Comparison of ENCODE assay signal across 8 cellular contexts in the genomic region with DNA sequence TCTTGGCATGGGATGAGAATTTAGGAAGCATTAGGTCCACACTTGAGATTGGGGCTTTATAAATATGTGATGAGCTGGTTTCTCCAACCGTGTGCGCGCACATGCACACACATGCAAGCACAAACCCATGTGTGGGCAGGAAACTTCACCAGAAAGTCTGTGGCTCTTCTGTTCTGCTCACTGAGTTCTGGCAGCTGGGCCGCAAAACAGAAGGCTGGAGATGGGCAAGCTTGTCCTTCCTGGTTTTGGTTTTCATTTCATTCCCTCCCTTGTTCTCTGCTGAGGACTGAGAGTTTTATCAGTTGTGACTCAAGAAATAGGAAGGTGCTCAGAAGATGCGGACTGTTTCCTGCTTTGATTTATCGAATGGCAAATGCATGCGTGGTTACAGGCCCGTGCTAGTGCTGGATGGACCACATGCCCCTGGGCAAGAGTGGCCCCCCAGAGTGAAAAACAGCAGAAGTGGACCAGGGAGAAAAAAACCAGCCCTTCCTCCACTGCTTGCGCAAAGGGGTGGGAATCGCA. TPM values are rescaled to one million over a fixed set of nuclear protein-coding genes. Genes with fewer than 3 reads are reported as not detected.
A peak's percentile ranks its signal among the peaks of the same experiment; 100 is the strongest.
DNase-seq lines count a peak whose midpoint lies in the region; ATAC-seq and TF ChIP-seq lines count a peak whose summit lies in the region.

No MANE protein-coding gene starts in this region.

- peaks cover 0 to 5% (median 0%) of the 10 kb centered on the region in 7 donors for H3K9me3 Mint-ChIP-seq in CD14-positive monocyte
- no peaks in the 10 kb centered on the region for H3K9me3 Mint-ChIP-seq in brain
- no peaks in the 10 kb centered on the region for H3K9me3 Mint-ChIP-seq in natural killer cell

- H2AFZ ChIP-seq in KMS-11 (ENCODE audit: low read depth): no peak overlapping the region

- H3K4me1 ChIP-seq in KMS-11 (ENCODE audit: low read depth, poor library complexity, severe bottlenecking): peaks cover 97% of the 10 kb centered on the region

- H3K4me2 ChIP-seq in KMS-11: peak overlapping the region; percentile 34; the same call in 1 of the 2 replicates

- intact Hi-C loops in CD14-positive monocyte (cut with micrococcal nuclease): no loop called here
- intact Hi-C loops in natural killer cell (cut with micrococcal nuclease): loop anchor here (2.0 kb wide), 1 partner anchor 14 kb away; a partner anchor contains a TSS

- no peak overlapping the region; the same call in 1 of the 2 replicates for H3K9ac ChIP-seq in KMS-11

- H3K27me3 Mint-ChIP-seq in CD14-positive monocyte (ENCODE audit: low read depth in 3 of 3) (peaks cover 0 to 2% (median 0%) of the 10 kb centered on the region in 3 donors), brain (peaks cover 3% of the 10 kb centered on the region), natural killer cell (ENCODE audit: low read depth in 2 of 2) (no peaks in the 10 kb centered on the region)

- peaks cover 28 to 30% of the 10 kb centered on the region in 2 donors for H3K36me3 Mint-ChIP-seq in CD14-positive monocyte
- H3K36me3 Mint-ChIP-seq in brain: peaks cover 15% of the 10 kb centered on the region
- no peaks in the 10 kb centered on the region for H3K36me3 Mint-ChIP-seq in natural killer cell

- no peak for TF ChIP-seq CTCF in CD14-positive monocyte (IDR thresholded peaks at IDR 0.05)
- TF ChIP-seq CTCF in KMS-11 (conservative IDR thresholded peaks at IDR 0.05; ENCODE audit: low read depth, low read length): no peak
- TF ChIP-seq CTCF in brain (conservative IDR thresholded peaks at IDR 0.05): no peak
- no peak for TF ChIP-seq CTCF in natural killer cell (IDR thresholded peaks at IDR 0.05)

- no peaks in the 10 kb centered on the region for H3K27me3 ChIP-seq in KMS-11 (ENCODE audit: insufficient read depth, low read depth)

- peak; percentile 53 for ATAC-seq in GM19372 (IDR thresholded peaks at IDR 0.05; ENCODE audit: low read depth, unreplicated experiment)
- peak; percentile 67 to 83 (median 68) for ATAC-seq in natural killer cell

- DNase-seq in CD14-positive monocyte (ENCODE audit: low spot score): no peak
- DNase-seq in natural killer cell: no peak
- no peak for DNase-seq in epidermal melanocyte (ENCODE audit: insufficient read length, low spot score)
- DNase-seq in DMS153 (lab: John Stamatoyannopoulos, UW): no peak
- no peak for DNase-seq in cerebellar nuclear complex (lab: John Stamatoyannopoulos, UW)

- no peaks in the 10 kb centered on the region for H4K20me1 ChIP-seq in KMS-11 (ENCODE audit: insufficient read depth)

- H3K79me2 ChIP-seq in KMS-11 (ENCODE audit: insufficient read depth, low read depth): peaks cover 91% of the 10 kb centered on the region

- H3K27ac ChIP-seq in KMS-11: peak overlapping the region; percentile 73

- peaks cover 84% of the 10 kb centered on the region for H3K4me1 Mint-ChIP-seq in CD14-positive monocyte
- peaks cover 57% of the 10 kb centered on the region for H3K4me1 Mint-ChIP-seq in brain
- peaks cover 43 to 62% of the 10 kb centered on the region in 2 donors for H3K4me1 Mint-ChIP-seq in natural killer cell

- no peaks in the 10 kb centered on the region for H3K36me3 ChIP-seq in KMS-11 (ENCODE audit: insufficient read depth)

- H3K4me3 Mint-ChIP-seq in CD14-positive monocyte: peak overlapping the region; percentile 20 to 53
- H3K4me3 Mint-ChIP-seq in brain: no peak overlapping the region
- H3K4me3 Mint-ChIP-seq in natural killer cell: peak overlapping the region; percentile 40

- peak overlapping the region; percentile 74 to 94 (median 89) for H3K27ac Mint-ChIP-seq in CD14-positive monocyte
- peak overlapping the region in 4 of 5 experiments; percentile 36 to 82 (median 76) for H3K27ac Mint-ChIP-seq in brain
- H3K27ac Mint-ChIP-seq in natural killer cell: peak overlapping the region; percentile 83 to 86

- no peak overlapping the region for H3K4me3 ChIP-seq in KMS-11 (IDR thresholded peaks at IDR 0.05; ENCODE audit: insufficient read depth, low read depth, low read length)

RNA-seq across cellular contexts. Expression of a gene that starts 14.1 kb away (rescaled TPM):
- polyA plus RNA-seq in CD14-positive monocyte (1 to 10 TPM; 1.4 to 3.8 TPM), brain (ENCODE audit: insufficient read depth, low read depth, low replicate concordance) (6.8 TPM)
- total RNA-seq in natural killer cell: 10 to 100 TPM; 28.0 to 31.9 (median 31.6) TPM

RNA-seq across cellular contexts. Expression of a gene that starts 40.8 kb away (rescaled TPM):
- not detected for polyA plus RNA-seq in CD14-positive monocyte
- polyA plus RNA-seq in brain (ENCODE audit: insufficient read depth, low read depth, low replicate concordance): not detected
- under 1 TPM in 1 of 3 donors, not detected in 2; 0.43 TPM for total RNA-seq in natural killer cell

Comparison
In these comparisons a context has a peak if more than half of its experiments do, and no peak if none do; other contexts are left out.
1. H3K4me3 Mint-ChIP-seq: peak in CD14-positive monocyte (2 of 2) and natural killer cell (single experiment); none in brain (0 of 5).
2. Peak in every context shown above with its lines, with median percentiles within 50 percentile points of each other: H3K27ac Mint-ChIP-seq.